Comparison of ENCODE assay signal across 8 cellular contexts in genomic region chr16:85369741-85370528, GRCh38.
DNase-seq lines count a peak whose midpoint lies in the region; ATAC-seq, FAIRE-seq and TF ChIP-seq lines count a peak whose summit lies in the region.

No MANE protein-coding gene starts in this region.

- peak overlapping the region; percentile 41 for H3K4me2 ChIP-seq in keratinocyte (ENCODE audit: control insufficient read depth, extremely low read depth, insufficient read depth, low read depth, low read length)

- H4K20me1 ChIP-seq in keratinocyte (ENCODE audit: control insufficient read depth, extremely low read depth, insufficient read depth, low read length): no peaks in the 10 kb centered on the region

- H3K27ac Mint-ChIP-seq in T-cell: no peak overlapping the region

- H3K4me3 ChIP-seq in AG04449 (ENCODE audit: low read depth, low read length) (no peak overlapping the region), keratinocyte (ENCODE audit: control insufficient read depth in 2 of 3, extremely low read depth in 1 of 3, insufficient read depth in 2 of 3, low read depth in 1 of 3, low read length in 3 of 3) (no peak overlapping the region)

- dilution Hi-C loops in keratinocyte (cut with MboI; ENCODE audit: extremely low pct_ligation_motif_present, low sequenced_read_pairs): no loop called here

- CTCF ChIA-PET in AG04449 (lab: Yijun Ruan, JAX) (interaction anchor here (0.6 to 7.4 kb wide), 24 partner anchors 8 to 384 kb away, joined by 3 to 48 read pairs (median 4); no protein-coding TSS in a partner anchor), T-cell (lab: Charles Lee) (interaction anchor here in 1 of 2 donors (0.5 kb wide), 1 partner anchor 41 kb away, joined by 3 read pairs; no protein-coding TSS in a partner anchor)

- H3K4me3 Mint-ChIP-seq in T-cell: no peak overlapping the region

- FAIRE-seq in GM18507 (lab: Jason Lieb, UNC) (peak; percentile 45), keratinocyte (lab: Jason Lieb, UNC) (peak; percentile 23)

- TF ChIP-seq CTCF in AG04449 (IDR thresholded peaks at IDR 0.05; ENCODE audit: insufficient read depth, low read length, missing control alignments): peak; percentile 86
- TF ChIP-seq CTCF in keratinocyte (optimal IDR thresholded peaks at IDR 0.05 in 1 of 3, IDR thresholded peaks at IDR 0.05 in 1 of 3, conservative IDR thresholded peaks at IDR 0.05 in 1 of 3; ENCODE audit: extremely low read depth in 1 of 3, insufficient read depth in 2 of 3, low read length in 3 of 3): peak; percentile 73 to 91 (median 80)

- H3K27ac ChIP-seq in keratinocyte (ENCODE audit: control insufficient read depth, insufficient read depth, low read length): no peak overlapping the region

- H3K4me1 Mint-ChIP-seq in T-cell: no peaks in the 10 kb centered on the region

- H3K36me3 Mint-ChIP-seq in T-cell: no peaks in the 10 kb centered on the region

- no peaks in the 10 kb centered on the region for H3K79me2 ChIP-seq in keratinocyte (ENCODE audit: control insufficient read depth, insufficient read depth, low read length)

- peaks cover 0 to 5% of the 10 kb centered on the region in 2 donors for H3K27me3 Mint-ChIP-seq in T-cell

- ATAC-seq in T-cell (replicated peaks in 1 of 4) (peak in 1 of 4 experiments; percentile 45), GM21619 (IDR thresholded peaks at IDR 0.05; ENCODE audit: unreplicated experiment) (no peak)

- peaks cover 43% of the 10 kb centered on the region for H3K4me1 ChIP-seq in keratinocyte (ENCODE audit: control insufficient read depth, extremely low read depth, insufficient read depth, low read length)

- no peaks in the 10 kb centered on the region for H3K9me3 ChIP-seq in keratinocyte (ENCODE audit: control insufficient read depth, low read depth, low read length)

- H3K9me1 ChIP-seq in keratinocyte (ENCODE audit: control insufficient read depth, extremely low read depth, insufficient read depth, low read length): no peaks in the 10 kb centered on the region

- DNase-seq in AG04449 (ENCODE audit: low read depth, low spot score) (no peak), GM18507 (ENCODE audit: extremely low spot score, insufficient read length, low read depth) (peak; percentile 54), T-cell (peak in 28 of 34 experiments; percentile 4 to 57 (median 30)), astrocyte of the hippocampus (ENCODE audit: low read depth, low spot score) (peak; percentile 70), keratinocyte (ENCODE audit: low read depth, low spot score) (no peak), RKO (ENCODE audit: low spot score) (no peak)
- peak; percentile 55 for DNase-seq in stimulated activated CD4-positive, alpha-beta T cell treated with anti-CD3 and anti-CD28 coated beads, Interleukin-4, amount 100 ng/mL, for 1 hour

- no peak overlapping the region for H2AFZ ChIP-seq in keratinocyte (ENCODE audit: control insufficient read depth, low read length)

- no peak overlapping the region for H3K9ac ChIP-seq in keratinocyte (ENCODE audit: control insufficient read depth, extremely low read depth, insufficient read depth, low read length)

- POLR2A ChIA-PET in AG04449 (lab: Yijun Ruan, JAX): no interaction called here
- POLR2A ChIA-PET in T-cell (lab: Charles Lee): no interaction called here

- H3K36me3 ChIP-seq in keratinocyte (ENCODE audit: control insufficient read depth in 2 of 2, extremely low read depth in 1 of 2, insufficient read depth in 2 of 2, low read length in 2 of 2): no peaks in the 10 kb centered on the region

- H3K9me3 Mint-ChIP-seq in T-cell: no peaks in the 10 kb centered on the region

- H3K27me3 ChIP-seq in keratinocyte (ENCODE audit: control insufficient read depth, extremely low read depth, insufficient read depth, low read length): peaks cover 16% of the 10 kb centered on the region

Comparison
In these comparisons a context has a peak if more than half of its experiments do, and no peak if none do; other contexts are left out.
1. DNase-seq: peak in GM18507 (single experiment), T-cell (28 of 34), astrocyte of the hippocampus (single experiment) and stimulated activated CD4-positive, alpha-beta T cell treated with anti-CD3 and anti-CD28 coated beads, Interleukin-4, amount 100 ng/mL, for 1 hour (single experiment); none in AG04449 (single experiment), keratinocyte (single experiment) and RKO (single experiment).